In the genomic region with DNA sequence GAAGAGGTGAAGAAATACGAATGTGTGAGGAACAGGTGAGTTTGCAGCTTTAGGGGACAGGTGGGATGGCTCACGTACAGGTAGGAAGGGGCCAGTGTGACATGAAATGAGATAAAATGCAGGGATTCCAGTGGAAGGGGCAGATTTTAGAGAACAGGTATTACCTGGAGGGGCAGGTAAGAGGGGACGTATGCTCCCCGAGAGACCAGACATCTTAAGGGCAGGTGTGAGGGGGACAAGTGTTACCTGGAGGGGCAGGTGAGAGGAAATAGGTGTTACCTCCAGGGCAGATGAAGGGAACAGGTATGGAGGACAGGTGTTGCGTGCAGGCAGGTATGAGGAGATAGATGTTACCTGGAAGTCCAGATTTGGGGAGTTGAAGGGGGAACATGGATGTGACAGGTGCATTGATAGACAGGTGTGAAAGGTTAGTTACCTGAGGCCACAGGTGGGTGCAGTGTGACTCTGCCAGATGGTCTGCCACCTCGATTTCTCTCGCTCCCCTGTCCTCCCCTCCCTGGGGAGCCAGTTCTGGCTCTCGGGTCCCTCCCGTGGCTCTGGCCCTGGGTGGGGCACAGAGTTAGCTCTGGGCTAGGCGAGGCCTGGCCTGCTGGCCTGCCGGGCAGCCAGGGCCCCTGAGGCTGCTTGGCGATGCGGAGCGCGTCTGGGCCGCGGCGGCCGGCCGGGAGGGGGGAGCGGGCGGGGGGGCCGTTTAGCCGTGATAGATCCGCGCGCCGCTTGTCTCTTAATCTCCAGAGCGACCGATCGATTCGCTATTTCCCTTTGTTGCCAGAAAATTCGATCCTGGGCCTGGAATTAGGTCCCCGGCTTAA, we compare ENCODE assay signal across 22 cellular contexts. TPM values are rescaled to one million over a fixed set of nuclear protein-coding genes. Genes with fewer than 3 reads are reported as not detected.
DNase-seq lines count a peak whose midpoint lies in the region; ATAC-seq and TF ChIP-seq lines count a peak whose summit lies in the region.
"Had no signal": no experiment of that assay in that cellular context is flagged by ENCODE, and none has a peak within 500 bp of the region (broad histone marks: within the 10 kb centered on the region; RNA-seq: fewer than 3 reads in every experiment).

No MANE protein-coding gene starts in this region.

- H3K9me3 Mint-ChIP-seq in GM23338 (peaks cover 3% of the 10 kb centered on the region; the same call in 1 of the 3 replicates), neural progenitor cell (peaks cover 2% of the 10 kb centered on the region)
- no peaks in the 10 kb centered on the region for H3K9me3 Mint-ChIP-seq in stimulated activated memory B cell treated with anti-CD40 and anti-IgM and Interleukin-4, amounts not matched to agents 10 μg/mL and 1 μg/mL and 100 μg/mL, for 72 hours
- H3K9me3 Mint-ChIP-seq: CD4-positive, alpha-beta memory T cell had no signal

- H3K27me3 Mint-ChIP-seq in GM23338 (ENCODE audit: insufficient read depth, low read depth, poor library complexity), result peaks cover 39% of the 10 kb centered on the region
- H3K27me3 Mint-ChIP-seq in neural progenitor cell (ENCODE audit: insufficient read depth, low read depth), result peaks cover 41% of the 10 kb centered on the region
- peaks cover 24% of the 10 kb centered on the region for H3K27me3 Mint-ChIP-seq in stimulated activated memory B cell treated with anti-CD40 and anti-IgM and Interleukin-4, amounts not matched to agents 10 μg/mL and 1 μg/mL and 100 μg/mL, for 72 hours

- no peak overlapping the region for H3K27ac Mint-ChIP-seq in GM23338
- no peak overlapping the region for H3K27ac Mint-ChIP-seq in neural progenitor cell
- H3K27ac Mint-ChIP-seq in stimulated activated memory B cell treated with anti-CD40 and anti-IgM and Interleukin-4, amounts not matched to agents 10 μg/mL and 1 μg/mL and 100 μg/mL, for 72 hours, result no peak overlapping the region
- H3K27ac Mint-ChIP-seq: CD4-positive, alpha-beta memory T cell had no signal

- H3K36me3 ChIP-seq in GM23338 (ENCODE audit: insufficient read depth) (no peaks in the 10 kb centered on the region), neural progenitor cell (no peaks in the 10 kb centered on the region)
- H3K36me3 ChIP-seq: BLaER1 treated with 17β-estradiol and CSF1 and Interleukin-3, amounts not matched to agents 10 nM and 100 nM; HAP-1 had no signal

- H3K36me3 Mint-ChIP-seq in GM23338 (ENCODE audit: low read depth), result no peaks in the 10 kb centered on the region; the same call in 2 of the 3 replicates
- no peaks in the 10 kb centered on the region for H3K36me3 Mint-ChIP-seq in neural progenitor cell
- H3K36me3 Mint-ChIP-seq in stimulated activated memory B cell treated with anti-CD40 and anti-IgM and Interleukin-4, amounts not matched to agents 10 μg/mL and 1 μg/mL and 100 μg/mL, for 72 hours, result peaks cover 4% of the 10 kb centered on the region

- no peaks in the 10 kb centered on the region for H3K9me3 ChIP-seq in neural progenitor cell (ENCODE audit: low read depth)
- H3K9me3 ChIP-seq: BLaER1 treated with 17β-estradiol and CSF1 and Interleukin-3, amounts not matched to agents 10 nM and 100 nM; HAP-1 had no signal

- H3K4me1 ChIP-seq in GM23338 (ENCODE audit: insufficient read depth) (peaks cover 18% of the 10 kb centered on the region; the same call in 1 of the 2 replicates), neural progenitor cell (peaks cover 5% of the 10 kb centered on the region)
- H3K4me1 ChIP-seq: HAP-1 had no signal

- in situ Hi-C loops in G401 (cut with HindIII; ENCODE audit: low sequenced_read_pairs), result no loop called here

- peaks cover 30% of the 10 kb centered on the region for H3K4me1 Mint-ChIP-seq in GM23338
- H3K4me1 Mint-ChIP-seq in neural progenitor cell, result peaks cover 14% of the 10 kb centered on the region
- H3K4me1 Mint-ChIP-seq in stimulated activated memory B cell treated with anti-CD40 and anti-IgM and Interleukin-4, amounts not matched to agents 10 μg/mL and 1 μg/mL and 100 μg/mL, for 72 hours, result peaks cover 44% of the 10 kb centered on the region

- H3K79me2 ChIP-seq in GM23338 (replicated peaks; ENCODE audit: insufficient read depth), result no peaks in the 10 kb centered on the region
- no peaks in the 10 kb centered on the region for H3K79me2 ChIP-seq in neural progenitor cell (ENCODE audit: low read depth)

- H4K20me1 ChIP-seq in GM23338 (replicated peaks; ENCODE audit: insufficient read depth), result peaks cover 19% of the 10 kb centered on the region; the same call in 1 of the 2 replicates
- H4K20me1 ChIP-seq in neural progenitor cell (ENCODE audit: low read depth), result peaks cover 35% of the 10 kb centered on the region

- TF ChIP-seq CTCF in GM23338 (conservative IDR thresholded peaks at IDR 0.05; ENCODE audit: low read depth in 2 of 2) (no peak), neural progenitor cell (IDR thresholded peaks at IDR 0.05) (no peak)

- H3F3A ChIP-seq in GM23338 (replicated peaks; ENCODE audit: low read depth), result peaks cover 20% of the 10 kb centered on the region
- peaks cover 35% of the 10 kb centered on the region for H3F3A ChIP-seq in neural progenitor cell (ENCODE audit: low read depth)

- H3K4me3 ChIP-seq in GM23338 (no peak overlapping the region), neural progenitor cell (no peak overlapping the region)
- H3K4me3 ChIP-seq: BLaER1 treated with 17β-estradiol and CSF1 and Interleukin-3, amounts not matched to agents 10 nM and 100 nM; HAP-1; SK-N-MC had no signal

- no peak for ATAC-seq in GM23338
- no peak for ATAC-seq in stimulated activated memory B cell treated with anti-CD40 and anti-IgM and Interleukin-4, amounts not matched to agents 10 μg/mL and 1 μg/mL and 100 μg/mL, for 72 hours
- ATAC-seq in GM18519 (IDR thresholded peaks at IDR 0.05; ENCODE audit: low FRiP score, unreplicated experiment), result no peak

- H3K4me3 Mint-ChIP-seq in GM23338, result no peak overlapping the region
- H3K4me3 Mint-ChIP-seq in neural progenitor cell, result no peak overlapping the region
- no peak overlapping the region for H3K4me3 Mint-ChIP-seq in stimulated activated memory B cell treated with anti-CD40 and anti-IgM and Interleukin-4, amounts not matched to agents 10 μg/mL and 1 μg/mL and 100 μg/mL, for 72 hours
- H3K4me3 Mint-ChIP-seq: CD4-positive, alpha-beta memory T cell had no signal

- H2AFZ ChIP-seq in GM23338 (no peak overlapping the region), neural progenitor cell (replicated peaks) (no peak overlapping the region)

- peak; percentile 39 for DNase-seq in DMS 273 (lab: John Stamatoyannopoulos, UW; ENCODE audit: unreplicated experiment)
- DNase-seq in DMS 273 treated with DMSO at 0.1 percent for 48 hours (lab: John Stamatoyannopoulos, UW), result no peak
- no peak for DNase-seq in GM23338 (ENCODE audit: low spot score)
- peak; percentile 67 for DNase-seq in NCI-H510A treated with DMSO at 0.1 percent for 48 hours (lab: John Stamatoyannopoulos, UW)
- peak; percentile 44 for DNase-seq in neural progenitor cell (ENCODE audit: low spot score)
- no peak for DNase-seq in G401 (ENCODE audit: low spot score)
- DNase-seq: ACHN; CD4-positive, alpha-beta memory T cell; NCI-H1105; NCI-H146; NCI-H2029; NCI-H446; NCI-H69; SHP77 treated with DMSO at 0.1 percent for 48 hours had no signal

- H3K4me2 ChIP-seq in GM23338 (no peak overlapping the region), neural progenitor cell (no peak overlapping the region)

- no peaks in the 10 kb centered on the region for H3K9me2 ChIP-seq in GM23338 (ENCODE audit: insufficient read depth)

- no peak overlapping the region for H3K9ac ChIP-seq in neural progenitor cell
- H3K9ac ChIP-seq: BLaER1 treated with 17β-estradiol and CSF1 and Interleukin-3, amounts not matched to agents 10 nM and 100 nM had no signal

- H3K27ac ChIP-seq in GM23338 (ENCODE audit: low read depth) (no peak overlapping the region), neural progenitor cell (no peak overlapping the region)
- H3K27ac ChIP-seq: 22Rv1; BLaER1 treated with 17β-estradiol and CSF1 and Interleukin-3, amounts not matched to agents 10 nM and 100 nM; RWPE1; SK-N-MC had no signal

- H3K27me3 ChIP-seq in GM23338 (ENCODE audit: insufficient read depth) (peaks cover 98% of the 10 kb centered on the region), neural progenitor cell (peaks cover 98% of the 10 kb centered on the region)

TF ChIP-seq in GM23338, 12 proteins besides CTCF, POLR2A, EP300 and RAD21:
- TF ChIP-seq EZH2 (IDR thresholded peaks at IDR 0.05; ENCODE audit: low read depth, unreplicated experiment), result peak; percentile 26
- no peak for TF ChIP-seq ZNF114 (CRISPR knock-in tag; IDR thresholded peaks at IDR 0.05)

RNA-seq across cellular contexts. Expression of gene ERFL, which starts 2.0 kb away (rescaled TPM):
- total RNA-seq in GM23338 (2014; rRNA removed; shearing (Covaris generic)), result 0.69 TPM in 1 of 2 replicates, not detected in the other
- 0.14 TPM in 1 of 2 replicates, not detected in the other for polyA plus RNA-seq in GM23338 (2016; fragmentation: Nextera tagmentation; extraction: Ambion mirVana)
- 0.22 and 0.65 TPM in 2 replicates for total RNA-seq in neural progenitor cell (ENCODE audit: low replicate concordance)
- not detected in 2 replicates for total RNA-seq in G401 (2014; rRNA removed; shearing (Covaris generic))

RNA-seq across cellular contexts. Expression of gene RABAC1, which starts 32.9 kb away (rescaled TPM):
- 113 and 151 TPM in 2 replicates for total RNA-seq in GM23338 (2014; rRNA removed; shearing (Covaris generic))
- 206 and 215 TPM in 2 replicates for polyA plus RNA-seq in GM23338 (2016; fragmentation: Nextera tagmentation; extraction: Ambion mirVana)
- total RNA-seq in neural progenitor cell (ENCODE audit: low replicate concordance), result 33.1 and 108 TPM in 2 replicates
- total RNA-seq in G401 (2014; rRNA removed; shearing (Covaris generic)), result 198 and 315 TPM in 2 replicates

RNA-seq across cellular contexts. Expression of gene ARHGEF1, which starts 43.3 kb away (rescaled TPM):
- 36.8 and 44.7 TPM in 2 replicates for total RNA-seq in GM23338 (2014; rRNA removed; shearing (Covaris generic))
- polyA plus RNA-seq in GM23338 (2016; fragmentation: Nextera tagmentation; extraction: Ambion mirVana), result 41.3 and 50.8 TPM in 2 replicates
- total RNA-seq in neural progenitor cell (ENCODE audit: low replicate concordance), result 10.9 and 25.2 TPM in 2 replicates
- 33.0 and 43.6 TPM in 2 replicates for total RNA-seq in G401 (2014; rRNA removed; shearing (Covaris generic))

RNA-seq across cellular contexts. Expression of gene CD79A, which starts 49.2 kb away (rescaled TPM):
- not detected in 2 replicates for total RNA-seq in GM23338 (2014; rRNA removed; shearing (Covaris generic))
- 0.27 and 0.47 TPM in 2 replicates for polyA plus RNA-seq in GM23338 (2016; fragmentation: Nextera tagmentation; extraction: Ambion mirVana)
- total RNA-seq in neural progenitor cell (ENCODE audit: low replicate concordance), result 0.11 and 0.25 TPM in 2 replicates
- 1.0 and 1.4 TPM in 2 replicates for total RNA-seq in G401 (2014; rRNA removed; shearing (Covaris generic))
- total RNA-seq: HT1080 had no signal

Comparison
In these comparisons a context has a peak if more than half of its experiments do, and no peak if none do; other contexts are left out.
1. DNase-seq: peak in DMS 273 (single experiment), NCI-H510A treated with DMSO at 0.1 percent for 48 hours (single experiment) and neural progenitor cell (single experiment); none in DMS 273 treated with DMSO at 0.1 percent for 48 hours (single experiment), GM23338 (single experiment) and G401 (single experiment).